Comparison of ENCODE assay signal across 13 cellular contexts in the genomic region with DNA sequence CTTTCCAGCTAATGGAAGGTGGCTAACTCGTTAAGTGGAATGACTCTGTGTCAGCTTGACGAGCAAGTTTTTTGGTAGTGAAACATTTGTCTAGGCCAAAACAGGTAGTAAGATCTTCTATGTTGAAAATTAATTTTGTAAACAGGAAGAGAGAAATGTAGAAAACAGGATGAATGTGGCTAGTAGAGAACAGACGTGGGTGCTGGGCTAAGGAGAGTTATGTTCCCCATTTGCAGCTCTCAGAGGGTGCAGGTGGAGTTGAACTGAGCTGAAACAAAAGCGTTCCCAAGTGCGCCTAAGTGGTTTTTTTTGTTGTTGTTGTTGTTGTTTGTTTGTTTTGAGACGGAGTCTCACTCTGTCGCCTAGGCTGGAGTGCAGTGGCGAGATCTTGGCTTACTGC. TPM values are rescaled to one million over a fixed set of nuclear protein-coding genes. Genes with fewer than 3 reads are reported as not detected.
DNase-seq lines count a peak whose midpoint lies in the region; ATAC-seq and TF ChIP-seq lines count a peak whose summit lies in the region.
"Had no signal": no experiment of that assay in that cellular context is flagged by ENCODE, and none has a peak within 500 bp of the region (broad histone marks: within the 10 kb centered on the region; RNA-seq: fewer than 3 reads in every experiment).

No MANE protein-coding gene starts in this region.

- peak overlapping the region; percentile 36 for H3K4me3 Mint-ChIP-seq in activated T-helper 17 cell treated with anti-CD3 and anti-CD28 coated beads, Interleukin-2, amount 50 U/mL, for 72 hours

- H3K27me3 Mint-ChIP-seq in activated T-helper 17 cell treated with anti-CD3 and anti-CD28 coated beads, Interleukin-2, amount 50 U/mL, for 72 hours: no peaks in the 10 kb centered on the region

- ATAC-seq in GM19455 (IDR thresholded peaks at IDR 0.05; ENCODE audit: unreplicated experiment) (peak; percentile 69), HG03095 (IDR thresholded peaks at IDR 0.05; ENCODE audit: unreplicated experiment) (peak; percentile 59)
- peak; percentile 23 for ATAC-seq in activated T-helper 17 cell treated with anti-CD3 and anti-CD28 coated beads, Interleukin-2, amount 50 U/mL, for 72 hours (replicated peaks)

- no peaks in the 10 kb centered on the region for H3K9me3 Mint-ChIP-seq in activated T-helper 17 cell treated with anti-CD3 and anti-CD28 coated beads, Interleukin-2, amount 50 U/mL, for 72 hours

- H3K4me1 Mint-ChIP-seq in activated T-helper 17 cell treated with anti-CD3 and anti-CD28 coated beads, Interleukin-2, amount 50 U/mL, for 72 hours: peaks cover 18% of the 10 kb centered on the region

- H3K27ac ChIP-seq in RWPE1: no peak overlapping the region
- H3K27ac ChIP-seq: breast epithelium had no signal

- peak; percentile 59 for DNase-seq in GM12864 (ENCODE audit: low read depth)
- DNase-seq in AML-193 (lab: John Stamatoyannopoulos, UW): no peak
- no peak for DNase-seq in RWPE1 (ENCODE audit: low spot score)
- no peak for DNase-seq in NCI-H187 treated with DMSO at 0.1 percent for 48 hours (lab: John Stamatoyannopoulos, UW)
- no peak for DNase-seq in NCI-H510A (lab: John Stamatoyannopoulos, UW)
- DNase-seq: activated T-cell treated with anti-CD3 and anti-CD28 coated beads, Interleukin-2, amount 50 U/mL, for 1 hour; MM.1S; nucleus accumbens; T-helper 9 cell had no signal

- TF ChIP-seq CTCF in GM12864 (IDR thresholded peaks at IDR 0.05; ENCODE audit: low read depth, low read length, missing control alignments): no peak
- TF ChIP-seq CTCF in RWPE1 (conservative IDR thresholded peaks at IDR 0.05; ENCODE audit: low read depth): no peak

- H3K36me3 Mint-ChIP-seq in activated T-helper 17 cell treated with anti-CD3 and anti-CD28 coated beads, Interleukin-2, amount 50 U/mL, for 72 hours (ENCODE audit: low read depth): no peaks in the 10 kb centered on the region

- H3K4me3 ChIP-seq in GM12864 (ENCODE audit: low read depth, low read length): no peak overlapping the region
- H3K4me3 ChIP-seq: breast epithelium had no signal

- peak overlapping the region; percentile 46 for H3K27ac Mint-ChIP-seq in activated T-helper 17 cell treated with anti-CD3 and anti-CD28 coated beads, Interleukin-2, amount 50 U/mL, for 72 hours

- CTCF ChIA-PET in RWPE1 (lab: Yijun Ruan, JAX): no interaction called here

- POLR2A ChIA-PET in RWPE1 (lab: Yijun Ruan, JAX; ENCODE audit: low non-redundant PET): no interaction called here

RNA-seq across cellular contexts. Expression of a gene that starts 59.5 kb away (rescaled TPM):
- 10 to 100 TPM; 31.5 to 38.5 TPM for total RNA-seq in activated T-helper 17 cell treated with anti-CD3 and anti-CD28 coated beads, Interleukin-2, amount 50 U/mL, for 72 hours
